Comparison of ENCODE assay signal across 11 cellular contexts in genomic region chrX:68443155-68443868, GRCh38. TPM values are rescaled to one million over a fixed set of nuclear protein-coding genes. Genes with fewer than 3 reads are reported as not detected.
A peak's percentile ranks its signal among the peaks of the same experiment; 100 is the strongest.
DNase-seq lines count a peak whose midpoint lies in the region; ATAC-seq and TF ChIP-seq lines count a peak whose summit lies in the region.
"Had no signal": no experiment of that assay in that cellular context is flagged by ENCODE, and none has a peak within 500 bp of the region (broad histone marks: within the 10 kb centered on the region; RNA-seq: fewer than 3 reads in every experiment).

No MANE protein-coding gene starts in this region.

- BruUV-seq in mammary epithelial cell (replicated peaks; lab: Mats Ljungman, UMichigan) (no TSS peak), MCF 10A (replicated peaks; lab: Mats Ljungman, UMichigan) (no TSS peak)

- no peak overlapping the region for H3K27ac ChIP-seq in mammary epithelial cell (ENCODE audit: insufficient read depth, low read depth, low read length)
- H3K27ac ChIP-seq: C4-2B had no signal

- no peaks in the 10 kb centered on the region for H4K20me1 ChIP-seq in mammary epithelial cell (ENCODE audit: insufficient read depth, low read length)

- H3K27ac Mint-ChIP-seq in MCF 10A (ENCODE audit: low read depth, unreplicated experiment): no peak overlapping the region
- H3K27ac Mint-ChIP-seq in activated T-helper 2 cell treated with anti-CD3 and anti-CD28 coated beads, Interferon-gamma antibody, Interleukin-2, Interleukin-4, amounts not matched to agents 10 μg/mL and 5 μg/mL and 100 μg/mL, durations not matched to agents 14 hours and 24 hours and 36 hours: no peak overlapping the region
- H3K27ac Mint-ChIP-seq in stimulated activated naive B cell treated with anti-CD40 and anti-IgM and Interleukin-4, amounts not matched to agents 10 μg/mL and 1 μg/mL and 100 μg/mL, for 72 hours: no peak overlapping the region

- H3K36me3 ChIP-seq in mammary epithelial cell (ENCODE audit: insufficient read depth, low read length): no peaks in the 10 kb centered on the region

- peaks cover 4% of the 10 kb centered on the region for H3K4me1 ChIP-seq in mammary epithelial cell (ENCODE audit: insufficient read depth, low read length)

- in situ Hi-C loops in mammary epithelial cell (cut with MboI; ENCODE audit: low sequenced_read_pairs in 2 of 2): no loop called here

- H3K9me3 ChIP-seq in mammary epithelial cell (replicated peaks; ENCODE audit: insufficient read depth, low read length): no peaks in the 10 kb centered on the region

- H2AFZ ChIP-seq in mammary epithelial cell (ENCODE audit: low read depth, low read length): no peak overlapping the region

- WGBS in mammary epithelial cell (ENCODE audit: low coverage, missing lambda C conversion rate): 39% methylated on average over 4 of the region's 6 CpGs

- H3K4me2 ChIP-seq in mammary epithelial cell (ENCODE audit: insufficient read depth, low read depth, low read length): peak overlapping the region; percentile 23

- no peaks in the 10 kb centered on the region for H3K27me3 ChIP-seq in mammary epithelial cell (ENCODE audit: insufficient read depth, low read length)

- CTCF ChIA-PET in mammary epithelial cell (lab: Charles Lee; ENCODE audit: low non-redundant PET) (no interaction called here), MCF 10A (lab: Yijun Ruan, JAX) (interaction anchor here (1.0 kb wide), 1 partner anchor 111 kb away, joined by 3 read pairs; no protein-coding TSS in a partner anchor)

- DNase-seq in mammary epithelial cell (peak; percentile 33), MCF 10A (ENCODE audit: unreplicated experiment) (no peak), NCI-H1436 (lab: John Stamatoyannopoulos, UW) (no peak), activated gamma-delta T cell (lab: John Stamatoyannopoulos, UW) (no peak)
- peak; percentile 9 for DNase-seq in activated T-helper 2 cell treated with anti-CD3 and anti-CD28 coated beads, Interferon-gamma antibody, Interleukin-2, Interleukin-4, amounts not matched to agents 10 μg/mL and 5 μg/mL and 100 μg/mL, durations not matched to agents 14 hours and 24 hours and 36 hours (ENCODE audit: low spot score)
- DNase-seq in stimulated activated naive B cell treated with anti-CD40 and anti-IgM and Interleukin-4, amounts not matched to agents 10 μg/mL and 1 μg/mL and 100 μg/mL, for 72 hours: no peak
- DNase-seq: NCI-H748 treated with DMSO at 0.1 percent for 48 hours, retina had no signal

- POLR2A ChIA-PET in MCF 10A (lab: Yijun Ruan, JAX): interaction anchor here (1.0 kb wide), 1 partner anchor 10 kb away, joined by 3 read pairs; the partner anchor contains the start of gene OPHN1

- H3K36me3 Mint-ChIP-seq in MCF 10A (ENCODE audit: insufficient read depth, unreplicated experiment): no peaks in the 10 kb centered on the region
- no peaks in the 10 kb centered on the region for H3K36me3 Mint-ChIP-seq in activated T-helper 2 cell treated with anti-CD3 and anti-CD28 coated beads, Interferon-gamma antibody, Interleukin-2, Interleukin-4, amounts not matched to agents 10 μg/mL and 5 μg/mL and 100 μg/mL, durations not matched to agents 14 hours and 24 hours and 36 hours (ENCODE audit: low read depth)
- H3K36me3 Mint-ChIP-seq in stimulated activated naive B cell treated with anti-CD40 and anti-IgM and Interleukin-4, amounts not matched to agents 10 μg/mL and 1 μg/mL and 100 μg/mL, for 72 hours: no peaks in the 10 kb centered on the region

- H3K9me3 Mint-ChIP-seq in MCF 10A (ENCODE audit: unreplicated experiment): no peaks in the 10 kb centered on the region
- H3K9me3 Mint-ChIP-seq in activated T-helper 2 cell treated with anti-CD3 and anti-CD28 coated beads, Interferon-gamma antibody, Interleukin-2, Interleukin-4, amounts not matched to agents 10 μg/mL and 5 μg/mL and 100 μg/mL, durations not matched to agents 14 hours and 24 hours and 36 hours: no peaks in the 10 kb centered on the region
- no peaks in the 10 kb centered on the region for H3K9me3 Mint-ChIP-seq in stimulated activated naive B cell treated with anti-CD40 and anti-IgM and Interleukin-4, amounts not matched to agents 10 μg/mL and 1 μg/mL and 100 μg/mL, for 72 hours

- peaks cover 7% of the 10 kb centered on the region for H3K4me1 Mint-ChIP-seq in MCF 10A (ENCODE audit: insufficient read depth, unreplicated experiment)
- peaks cover 8% of the 10 kb centered on the region for H3K4me1 Mint-ChIP-seq in activated T-helper 2 cell treated with anti-CD3 and anti-CD28 coated beads, Interferon-gamma antibody, Interleukin-2, Interleukin-4, amounts not matched to agents 10 μg/mL and 5 μg/mL and 100 μg/mL, durations not matched to agents 14 hours and 24 hours and 36 hours (ENCODE audit: low read depth)
- H3K4me1 Mint-ChIP-seq in stimulated activated naive B cell treated with anti-CD40 and anti-IgM and Interleukin-4, amounts not matched to agents 10 μg/mL and 1 μg/mL and 100 μg/mL, for 72 hours: no peaks in the 10 kb centered on the region

- peak; percentile 81 for ATAC-seq in HG03469 (IDR thresholded peaks at IDR 0.05; ENCODE audit: unreplicated experiment)
- ATAC-seq in stimulated activated naive B cell treated with anti-CD40 and anti-IgM and Interleukin-4, amounts not matched to agents 10 μg/mL and 1 μg/mL and 100 μg/mL, for 72 hours (replicated peaks): peak; percentile 55 to 67
- ATAC-seq in GM21528 (IDR thresholded peaks at IDR 0.05; ENCODE audit: low FRiP score, unreplicated experiment): no peak

- H3K4me3 ChIP-seq in mammary epithelial cell (replicated peaks in 1 of 3; ENCODE audit: insufficient read depth in 1 of 3, low read depth in 2 of 3, low read length in 3 of 3): no peak overlapping the region

- H3K79me2 ChIP-seq in mammary epithelial cell (ENCODE audit: insufficient read depth, low read length): no peaks in the 10 kb centered on the region

- no peak overlapping the region for H3K4me3 Mint-ChIP-seq in MCF 10A (ENCODE audit: unreplicated experiment)
- H3K4me3 Mint-ChIP-seq in activated T-helper 2 cell treated with anti-CD3 and anti-CD28 coated beads, Interferon-gamma antibody, Interleukin-2, Interleukin-4, amounts not matched to agents 10 μg/mL and 5 μg/mL and 100 μg/mL, durations not matched to agents 14 hours and 24 hours and 36 hours (ENCODE audit: low read depth): no peak overlapping the region
- H3K4me3 Mint-ChIP-seq in stimulated activated naive B cell treated with anti-CD40 and anti-IgM and Interleukin-4, amounts not matched to agents 10 μg/mL and 1 μg/mL and 100 μg/mL, for 72 hours: no peak overlapping the region

- TF ChIP-seq CTCF in mammary epithelial cell (conservative IDR thresholded peaks at IDR 0.05 in 1 of 2, IDR thresholded peaks at IDR 0.05 in 1 of 2; ENCODE audit: extremely low read depth in 1 of 2, insufficient read depth in 1 of 2, low read depth in 1 of 2, low read length in 2 of 2) (no peak), MCF 10A (IDR thresholded peaks at IDR 0.05; ENCODE audit: unreplicated experiment) (no peak)

- H3K9ac ChIP-seq in mammary epithelial cell (ENCODE audit: insufficient read depth, low read length): no peak overlapping the region

- intact Hi-C loops in mammary epithelial cell (cut with micrococcal nuclease) (no loop called here), MCF 10A (cut with micrococcal nuclease) (no loop called here)
- intact Hi-C loops in activated T-helper 2 cell treated with anti-CD3 and anti-CD28 coated beads, Interferon-gamma antibody, Interleukin-2, Interleukin-4, amounts not matched to agents 10 μg/mL and 5 μg/mL and 100 μg/mL, durations not matched to agents 14 hours and 24 hours and 36 hours (cut with micrococcal nuclease): no loop called here

- no peaks in the 10 kb centered on the region for H3K27me3 Mint-ChIP-seq in MCF 10A (ENCODE audit: insufficient read depth, unreplicated experiment)
- H3K27me3 Mint-ChIP-seq in activated T-helper 2 cell treated with anti-CD3 and anti-CD28 coated beads, Interferon-gamma antibody, Interleukin-2, Interleukin-4, amounts not matched to agents 10 μg/mL and 5 μg/mL and 100 μg/mL, durations not matched to agents 14 hours and 24 hours and 36 hours (ENCODE audit: low read depth): peaks cover 16% of the 10 kb centered on the region
- no peaks in the 10 kb centered on the region for H3K27me3 Mint-ChIP-seq in stimulated activated naive B cell treated with anti-CD40 and anti-IgM and Interleukin-4, amounts not matched to agents 10 μg/mL and 1 μg/mL and 100 μg/mL, for 72 hours

- dilution Hi-C loops in mammary epithelial cell (cut with HindIII; ENCODE audit: low sequenced_read_pairs): no loop called here

RNA-seq across cellular contexts. Expression of gene OPHN1, which starts 10.0 kb away (rescaled TPM):
- total RNA-seq in mammary epithelial cell (1 to 10 TPM; 5.3 to 7.3 TPM), MCF 10A (2022) (4.0 and 4.8 TPM in 2 replicates)
- polyA plus RNA-seq in mammary epithelial cell: 3.3 TPM
- 13.7 TPM for polyA minus RNA-seq in mammary epithelial cell
- 0.07 and 0.21 TPM in 2 replicates for total RNA-seq in activated T-helper 2 cell treated with anti-CD3 and anti-CD28 coated beads, Interferon-gamma antibody, Interleukin-2, Interleukin-4, amounts not matched to agents 10 μg/mL and 5 μg/mL and 100 μg/mL, durations not matched to agents 14 hours and 24 hours and 36 hours

RNA-seq across cellular contexts. Expression of gene YIPF6, which starts 55.5 kb away (rescaled TPM):
- total RNA-seq in mammary epithelial cell (10 to 100 TPM; 31.9 to 42.8 TPM), MCF 10A (2022) (44.6 and 55.4 TPM in 2 replicates)
- polyA plus RNA-seq in mammary epithelial cell: 9.6 TPM
- 9.4 TPM for polyA minus RNA-seq in mammary epithelial cell
- total RNA-seq in activated T-helper 2 cell treated with anti-CD3 and anti-CD28 coated beads, Interferon-gamma antibody, Interleukin-2, Interleukin-4, amounts not matched to agents 10 μg/mL and 5 μg/mL and 100 μg/mL, durations not matched to agents 14 hours and 24 hours and 36 hours: 26.2 and 29.8 TPM in 2 replicates

Comparison
In these comparisons a context has a peak if more than half of its experiments do, and no peak if none do; other contexts are left out.
1. DNase-seq: peak in mammary epithelial cell (single experiment) and activated T-helper 2 cell treated with anti-CD3 and anti-CD28 coated beads, Interferon-gamma antibody, Interleukin-2, Interleukin-4, amounts not matched to agents 10 μg/mL and 5 μg/mL and 100 μg/mL, durations not matched to agents 14 hours and 24 hours and 36 hours (single experiment); none in MCF 10A (single experiment), stimulated activated naive B cell treated with anti-CD40 and anti-IgM and Interleukin-4, amounts not matched to agents 10 μg/mL and 1 μg/mL and 100 μg/mL, for 72 hours (single experiment), NCI-H1436 (single experiment) and activated gamma-delta T cell (single experiment).